In the genomic region with DNA sequence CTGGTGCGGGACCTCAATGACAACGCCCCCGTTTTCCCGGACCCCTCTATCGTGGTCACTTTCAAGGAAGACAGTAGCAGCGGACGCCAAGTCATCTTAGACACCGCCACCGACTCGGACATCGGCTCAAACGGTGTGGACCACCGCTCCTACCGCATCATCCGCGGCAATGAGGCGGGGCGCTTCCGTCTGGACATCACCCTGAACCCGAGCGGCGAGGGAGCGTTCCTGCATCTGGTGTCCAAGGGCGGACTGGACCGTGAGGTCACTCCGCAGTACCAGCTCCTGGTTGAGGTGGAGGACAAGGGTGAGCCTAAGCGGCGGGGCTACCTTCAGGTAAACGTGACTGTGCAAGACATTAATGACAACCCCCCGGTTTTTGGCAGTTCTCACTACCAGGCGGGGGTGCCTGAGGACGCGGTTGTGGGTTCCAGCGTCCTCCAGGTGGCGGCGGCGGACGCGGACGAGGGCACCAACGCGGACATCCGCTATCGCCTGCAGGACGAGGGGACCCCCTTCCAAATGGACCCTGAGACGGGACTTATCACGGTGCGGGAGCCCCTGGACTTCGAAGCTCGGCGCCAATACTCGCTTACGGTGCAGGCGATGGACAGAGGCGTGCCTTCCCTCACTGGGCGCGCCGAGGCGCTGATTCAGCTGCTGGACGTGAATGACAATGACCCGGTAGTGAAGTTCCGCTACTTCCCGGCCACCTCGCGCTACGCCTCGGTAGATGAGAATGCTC, we compare ENCODE assay signal across 8 cellular contexts. TPM values are rescaled to one million over a fixed set of nuclear protein-coding genes. Genes with fewer than 3 reads are reported as not detected.
DNase-seq lines count a peak whose midpoint lies in the region; ATAC-seq and TF ChIP-seq lines count a peak whose summit lies in the region.

No MANE protein-coding gene starts in this region.

- DNase-seq in COLO668 (lab: John Stamatoyannopoulos, UW; ENCODE audit: unreplicated experiment) (peak; percentile 26), Kasumi-1 (lab: John Stamatoyannopoulos, UW) (peak; percentile 100), colonic mucosa (peak; percentile 18), lower leg skin (ENCODE audit: low spot score in 2 of 2) (peak in 1 of 2 donors; percentile 88), substantia nigra (lab: John Stamatoyannopoulos, UW) (peak in 36 of 49 donors; percentile 2 to 64 (median 38)), cerebellar cortex (ENCODE audit: low spot score) (no peak)
- DNase-seq in stimulated activated CD4-positive, alpha-beta T cell treated with anti-CD3 and anti-CD28 coated beads, Interleukin-4, amount 100 ng/mL, for 1 hour, result no peak

- H3K9me3 ChIP-seq in colonic mucosa, result no peaks in the 10 kb centered on the region

- ATAC-seq in HG02840 (IDR thresholded peaks at IDR 0.05; ENCODE audit: low FRiP score, unreplicated experiment), result no peak

- 0 to 1% methylated on average over 34 to 48 of the region's 67 CpGs for WGBS in lower leg skin, 2 donors

- TF ChIP-seq CTCF in colonic mucosa (IDR thresholded peaks at IDR 0.05) (no peak), lower leg skin (IDR thresholded peaks at IDR 0.05) (no peak)

- intact Hi-C loops in colonic mucosa (cut with DNase I), result loop anchor here (10.0 kb wide), 1 partner anchor 1288 kb away; no protein-coding TSS in a partner anchor
- intact Hi-C loops in lower leg skin (cut with DNase I; ENCODE audit: low total_unique reads), result no loop called here

- peaks cover 14% of the 10 kb centered on the region for H3K27me3 ChIP-seq in colonic mucosa

- TF ChIP-seq POLR2A in lower leg skin (IDR thresholded peaks at IDR 0.05), result no peak

- no peaks in the 10 kb centered on the region for H3K36me3 ChIP-seq in colonic mucosa

- no peaks in the 10 kb centered on the region for H3K4me1 ChIP-seq in colonic mucosa

- H3K4me3 ChIP-seq in colonic mucosa, result peak overlapping the region; percentile 62
- H3K4me3 ChIP-seq in lower leg skin (ENCODE audit: low read depth, poor library complexity, severe bottlenecking), result peak overlapping the region; percentile 73

- H3K27ac ChIP-seq in colonic mucosa (peak overlapping the region; percentile 73), substantia nigra (ENCODE audit: low read depth, low read length, poor library complexity, severe bottlenecking) (peak overlapping the region; percentile 92)

- peak overlapping the region in 1 of 2 donors; percentile 38 for H3K9ac ChIP-seq in colonic mucosa (ENCODE audit: low read depth in 2 of 2, low read length in 2 of 2)

RNA-seq across cellular contexts. Expression of gene FAT4, which starts 2.2 kb away (rescaled TPM):
- total RNA-seq in colonic mucosa (1 to 10 TPM; 1.5 to 4.3 TPM), lower leg skin (1 to 10 TPM; 1.8 to 8.6 (median 2.8) TPM)

Comparison
In these comparisons a context has a peak if more than half of its experiments do, and no peak if none do; other contexts are left out.
1. DNase-seq: peak in COLO668 (single experiment), Kasumi-1 (2 of 2), colonic mucosa (single experiment) and substantia nigra (36 of 49); none in cerebellar cortex (single experiment) and stimulated activated CD4-positive, alpha-beta T cell treated with anti-CD3 and anti-CD28 coated beads, Interleukin-4, amount 100 ng/mL, for 1 hour (single experiment).